30 cellular contexts compared by ENCODE assay signal in genomic region chr12:29273178-29273843, GRCh38.
"Had no signal": no experiment of that assay in that cellular context is flagged by ENCODE, and none has a peak within 500 bp of the region (broad histone marks: within the 10 kb centered on the region; RNA-seq: fewer than 3 reads in every experiment).

No MANE protein-coding gene starts in this region.

- ATAC-seq: activated CD4-positive, alpha-beta T cell treated with anti-CD3 and anti-CD28 coated beads for 36 hours; activated T-helper 17 cell treated with anti-CD3 and anti-CD28 coated beads, Interleukin-2, amount 50 U/mL, for 72 hours; Right ventricle myocardium inferior; T-cell had no signal

- FAIRE-seq: astrocyte, TTC549 had no signal

- DNase-seq: activated CD4-positive, alpha-beta memory T cell treated with anti-CD3 and anti-CD28 coated beads, Interleukin-2, amount 10 ng/mL, durations not matched to agents 7 days and 5 days; activated CD4-positive, alpha-beta T cell treated with anti-CD3 and anti-CD28 coated beads for 36 hours; activated CD4-positive, alpha-beta T cell treated with anti-CD3 and anti-CD28 coated beads, Interleukin-2, amount 50 U/mL, for 1 hour; activated gamma-delta T cell; activated naive CD4-positive, alpha-beta T cell treated with anti-CD3 and anti-CD28 coated beads for 36 hours; activated T-cell treated with anti-CD3 and anti-CD28 coated beads for 4 hours; activated T-cell treated with anti-CD3 and anti-CD28 coated beads, Interleukin-2, amount 50 U/mL, for 48 hours; amygdala; KG1; NCI-H1092; NCI-H1417 treated with DMSO at 0.1 percent for 48 hours; NCI-H1694; NCI-H2029; NCI-H2107; NCI-H2171 treated with DMSO at 0.1 percent for 48 hours; NCI-H226; NCI-H510A treated with DMSO at 0.1 percent for 48 hours; NCI-H748 treated with DMSO at 0.1 percent for 48 hours; RPMI8226; T-cell; T-helper 2 cell; T1000 had no signal

- H3K27me3 Mint-ChIP-seq: activated CD4-positive, alpha-beta memory T cell treated with anti-CD3 and anti-CD28 coated beads, Interleukin-2, amount 10 ng/mL, durations not matched to agents 7 days and 5 days; activated CD4-positive, alpha-beta T cell treated with anti-CD3 and anti-CD28 coated beads for 36 hours; activated naive CD8-positive, alpha-beta T cell; activated T-helper 17 cell treated with anti-CD3 and anti-CD28 coated beads, Interleukin-2, amount 50 U/mL, for 72 hours; IgD-negative memory B cell; T-cell had no signal

- H3K27ac ChIP-seq: SK-N-MC had no signal

- H3K4me3 ChIP-seq: SK-N-MC had no signal

- H3K4me3 Mint-ChIP-seq: activated CD4-positive, alpha-beta memory T cell treated with anti-CD3 and anti-CD28 coated beads, Interleukin-2, amount 10 ng/mL, durations not matched to agents 7 days and 5 days; activated CD4-positive, alpha-beta T cell treated with anti-CD3 and anti-CD28 coated beads for 36 hours; activated naive CD4-positive, alpha-beta T cell treated with anti-CD3 and anti-CD28 coated beads for 36 hours; activated naive CD8-positive, alpha-beta T cell; activated T-helper 17 cell treated with anti-CD3 and anti-CD28 coated beads, Interleukin-2, amount 50 U/mL, for 72 hours; brain; T-cell had no signal

- H3K4me1 Mint-ChIP-seq: activated CD4-positive, alpha-beta memory T cell treated with anti-CD3 and anti-CD28 coated beads, Interleukin-2, amount 10 ng/mL, durations not matched to agents 7 days and 5 days; activated CD4-positive, alpha-beta T cell treated with anti-CD3 and anti-CD28 coated beads for 36 hours; activated T-helper 17 cell treated with anti-CD3 and anti-CD28 coated beads, Interleukin-2, amount 50 U/mL, for 72 hours; IgD-negative memory B cell; T-cell had no signal

- H3K36me3 Mint-ChIP-seq: brain, IgD-negative memory B cell had no signal

- H3K27ac Mint-ChIP-seq: activated CD4-positive, alpha-beta memory T cell treated with anti-CD3 and anti-CD28 coated beads, Interleukin-2, amount 10 ng/mL, durations not matched to agents 7 days and 5 days; activated CD4-positive, alpha-beta T cell treated with anti-CD3 and anti-CD28 coated beads for 36 hours; activated naive CD4-positive, alpha-beta T cell treated with anti-CD3 and anti-CD28 coated beads for 36 hours; activated naive CD8-positive, alpha-beta T cell; activated T-helper 17 cell treated with anti-CD3 and anti-CD28 coated beads, Interleukin-2, amount 50 U/mL, for 72 hours; brain; T-cell had no signal

- H3K9me3 Mint-ChIP-seq: activated CD4-positive, alpha-beta memory T cell treated with anti-CD3 and anti-CD28 coated beads, Interleukin-2, amount 10 ng/mL, durations not matched to agents 7 days and 5 days; activated naive CD4-positive, alpha-beta T cell treated with anti-CD3 and anti-CD28 coated beads for 36 hours; activated T-helper 17 cell treated with anti-CD3 and anti-CD28 coated beads, Interleukin-2, amount 50 U/mL, for 72 hours; brain had no signal
